ENCODE assay signal across 18 cellular contexts in genomic region chr13:30154931-30155330, GRCh38.
"Had no signal": no experiment of that assay in that cellular context is flagged by ENCODE, and none has a peak within 500 bp of the region (broad histone marks: within the 10 kb centered on the region; RNA-seq: fewer than 3 reads in every experiment).

No MANE protein-coding gene starts in this region.

- H3K4me1 ChIP-seq: ascending aorta, esophagus squamous epithelium, tibial nerve, uterus had no signal

- H3K4me3 ChIP-seq: ascending aorta, esophagus squamous epithelium, tibial nerve, uterus had no signal

- H3K9me3 Mint-ChIP-seq: activated CD4-positive, alpha-beta T cell treated with anti-CD3 and anti-CD28 coated beads, Interleukin-2, amount 10 ng/mL, durations not matched to agents 24 days and 14 days; naive thymus-derived CD8-positive, alpha-beta T cell had no signal

- H3K36me3 Mint-ChIP-seq: naive thymus-derived CD8-positive, alpha-beta T cell had no signal

- H3K27me3 ChIP-seq: ascending aorta, tibial nerve, uterus had no signal

- DNase-seq: activated CD4-positive, alpha-beta T cell treated with anti-CD3 and anti-CD28 coated beads, Interleukin-2, amount 10 ng/mL, durations not matched to agents 24 days and 14 days; activated naive CD4-positive, alpha-beta T cell treated with anti-CD3 and anti-CD28 coated beads, Interleukin-2, amount 50 U/mL, for 16 hours; activated T-cell treated with anti-CD3 and anti-CD28 coated beads, Interleukin-2, amount 50 U/mL, for 1 hour; cerebellar nuclear complex; effector CD4-positive, alpha-beta T cell; esophagus squamous epithelium; left ventricle myocardium superior; naive thymus-derived CD8-positive, alpha-beta T cell; occipital lobe; retina; stimulated activated CD4-positive, alpha-beta T cell treated with anti-CD3 and anti-CD28 coated beads, Interleukin-12 subunit alpha, Interleukin-12 subunit beta, amount 100 ng/mL, for 4 hours; stimulated activated CD4-positive, alpha-beta T cell treated with anti-CD3 and anti-CD28 coated beads, Interleukin-1b, Interleukin-23, amount 100 ng/mL, for 48 hours; stimulated activated CD8-positive, alpha-beta memory T cell treated with anti-CD3 and anti-CD28 coated beads, Interleukin-4, amount 100 ng/mL, for 48 hours; stimulated activated naive CD8-positive, alpha-beta T cell treated with anti-CD3 and anti-CD28 coated beads, Interleukin-15, Interleukin-2, amounts not matched to agents 100 U/mL and 50 U/mL, for 24 hours; substantia nigra; uterus had no signal

- H3K36me3 ChIP-seq: ascending aorta, esophagus squamous epithelium, tibial nerve, uterus had no signal

- ATAC-seq: left ventricle myocardium superior; naive thymus-derived CD8-positive, alpha-beta T cell; stimulated activated naive CD8-positive, alpha-beta T cell treated with anti-CD3 and anti-CD28 coated beads, Interleukin-15, Interleukin-2, amounts not matched to agents 100 U/mL and 50 U/mL, for 24 hours had no signal

- H3K27ac ChIP-seq: ascending aorta, esophagus squamous epithelium, tibial nerve, uterus had no signal

- H3K4me3 Mint-ChIP-seq: activated CD4-positive, alpha-beta T cell treated with anti-CD3 and anti-CD28 coated beads, Interleukin-2, amount 10 ng/mL, durations not matched to agents 24 days and 14 days had no signal

- H3K9me3 ChIP-seq: ascending aorta, esophagus squamous epithelium, tibial nerve, uterus had no signal

- H3K27me3 Mint-ChIP-seq: activated CD4-positive, alpha-beta T cell treated with anti-CD3 and anti-CD28 coated beads, Interleukin-2, amount 10 ng/mL, durations not matched to agents 24 days and 14 days; naive thymus-derived CD8-positive, alpha-beta T cell had no signal
